In the genomic region with DNA sequence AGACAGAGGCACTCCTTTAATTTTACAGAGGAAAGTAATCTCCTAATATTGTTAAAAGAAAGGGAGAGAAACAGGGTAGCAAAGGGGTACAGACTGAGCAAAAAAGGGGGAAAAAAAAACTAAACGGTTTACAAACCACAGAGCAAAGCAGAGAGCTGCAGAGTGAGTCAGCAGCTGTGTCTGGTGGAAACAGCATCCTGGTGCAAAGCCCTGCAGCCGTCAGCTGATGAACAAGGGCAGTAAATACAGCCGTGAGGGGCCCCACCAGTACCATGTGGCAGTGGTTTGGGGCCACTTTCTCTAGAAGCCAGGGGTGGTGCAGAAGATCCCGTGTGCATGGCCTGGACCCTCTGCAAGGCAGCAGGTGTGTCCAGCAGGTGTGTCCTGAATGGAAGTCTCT, we compare ENCODE assay signal across 1 cellular context.
TF ChIP-seq lines count a peak whose summit lies in the region.

No MANE protein-coding gene starts in this region.

TF ChIP-seq in IMR-90, 13 proteins besides CTCF, POLR2A, EP300 and RAD21 (continued from another document):
- TF ChIP-seq RCOR1 (IDR thresholded peaks at IDR 0.05; ENCODE audit: insufficient replicate concordance, low read length) (no peak), CEBPB (IDR thresholded peaks at IDR 0.05; ENCODE audit: low read depth, low read length) (no peak)
- TF ChIP-seq, protein P1, sequence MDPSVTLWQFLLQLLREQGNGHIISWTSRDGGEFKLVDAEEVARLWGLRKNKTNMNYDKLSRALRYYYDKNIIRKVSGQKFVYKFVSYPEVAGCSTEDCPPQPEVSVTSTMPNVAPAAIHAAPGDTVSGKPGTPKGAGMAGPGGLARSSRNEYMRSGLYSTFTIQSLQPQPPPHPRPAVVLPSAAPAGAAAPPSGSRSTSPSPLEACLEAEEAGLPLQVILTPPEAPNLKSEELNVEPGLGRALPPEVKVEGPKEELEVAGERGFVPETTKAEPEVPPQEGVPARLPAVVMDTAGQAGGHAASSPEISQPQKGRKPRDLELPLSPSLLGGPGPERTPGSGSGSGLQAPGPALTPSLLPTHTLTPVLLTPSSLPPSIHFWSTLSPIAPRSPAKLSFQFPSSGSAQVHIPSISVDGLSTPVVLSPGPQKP (IDR thresholded peaks at IDR 0.05; ENCODE audit: borderline replicate concordance, low read depth, low read length), result no peak
